In genomic region chr10:22656056-22656455, GRCh38 we compare ENCODE assay signal across 15 cellular contexts. TPM values are rescaled to one million over a fixed set of nuclear protein-coding genes. Genes with fewer than 3 reads are reported as not detected.
DNase-seq lines count a peak whose midpoint lies in the region; ATAC-seq, FAIRE-seq and TF ChIP-seq lines count a peak whose summit lies in the region.
"Had no signal": no experiment of that assay in that cellular context is flagged by ENCODE, and none has a peak within 500 bp of the region (broad histone marks: within the 10 kb centered on the region; RNA-seq: fewer than 3 reads in every experiment).

No MANE protein-coding gene starts in this region.

- H4K5ac ChIP-seq in H1 (ENCODE audit: insufficient read length, low read depth, low read length), result no peak overlapping the region

- H4K20me1 ChIP-seq in H1 (replicated peaks in 1 of 2; ENCODE audit: control insufficient read depth in 1 of 2, insufficient read depth in 2 of 2, low read length in 2 of 2), result peaks cover 0 to 4% of the 10 kb centered on the region in 2 experiments

- H3K27ac Mint-ChIP-seq in activated T-cell treated with anti-CD3 and anti-CD28 coated beads, Interleukin-2, amount 50 U/mL, for 24 hours, result peak overlapping the region; percentile 99
- peak overlapping the region; percentile 66 for H3K27ac Mint-ChIP-seq in stimulated activated memory B cell treated with anti-CD40 and anti-IgM and Interleukin-4, amounts not matched to agents 10 μg/mL and 1 μg/mL and 100 μg/mL, for 72 hours

- no peak overlapping the region; the same call in 1 of the 2 replicates for H4K8ac ChIP-seq in H1 (ENCODE audit: extremely low read depth, insufficient read depth, low read length)

- intact Hi-C loops in mucosa of descending colon (cut with DNase I, micrococcal nuclease), result no loop called here

- H3K23me2 ChIP-seq in H1 (ENCODE audit: low read depth, low read length), result no peaks in the 10 kb centered on the region

- CTCF ChIA-PET in H1 (lab: Charles Lee; ENCODE audit: partially characterized antibody), result interaction anchor here (1.3 to 2.3 kb wide), 4 partner anchors 13 to 662 kb away, joined by 4 to 6 read pairs (median 4); no protein-coding TSS in a partner anchor
- CTCF ChIA-PET in HEK293T (lab: Yijun Ruan, JAX), result no interaction called here

- H3K27ac ChIP-seq in VCaP (peak overlapping the region; percentile 82), H1 (ENCODE audit: low read depth, low read length) (no peak overlapping the region)
- H3K27ac ChIP-seq: brain microvascular endothelial cell, sigmoid colon had no signal

- no peak overlapping the region for H3K23ac ChIP-seq in H1 (ENCODE audit: insufficient read length)

- no peak overlapping the region for H3K4me2 ChIP-seq in H1 (ENCODE audit: insufficient read depth in 1 of 2, low read depth in 2 of 2, low read length in 2 of 2)

- H3K79me1 ChIP-seq in H1 (ENCODE audit: low read depth, low read length), result peaks cover 8% of the 10 kb centered on the region

- H3K27me3 ChIP-seq in H1 (replicated peaks in 1 of 4; ENCODE audit: control insufficient read depth in 3 of 4, extremely low read depth in 1 of 4, insufficient read depth in 3 of 4, low read length in 3 of 4), result no peaks in the 10 kb centered on the region
- H3K27me3 ChIP-seq: brain microvascular endothelial cell, sigmoid colon had no signal

- H3K4me3 ChIP-seq in H1 (ENCODE audit: extremely low read depth in 1 of 4, insufficient read depth in 2 of 4, low read depth in 3 of 4, low read length in 4 of 4) (no peak overlapping the region), mucosa of descending colon (no peak overlapping the region)
- H3K4me3 ChIP-seq: lung, sigmoid colon had no signal

- no peak overlapping the region for H3K14ac ChIP-seq in H1 (ENCODE audit: insufficient read length)

- H3K4me1 ChIP-seq in H1 (replicated peaks in 1 of 4; ENCODE audit: control insufficient read depth in 3 of 4, insufficient read depth in 4 of 4, low read length in 3 of 4) (peaks cover 2 to 20% (median 10%) of the 10 kb centered on the region in 4 experiments), mucosa of descending colon (ENCODE audit: low read depth) (no peaks in the 10 kb centered on the region)

- no peaks in the 10 kb centered on the region for H3K27me3 Mint-ChIP-seq in activated T-cell treated with anti-CD3 and anti-CD28 coated beads, Interleukin-2, amount 50 U/mL, for 24 hours
- no peaks in the 10 kb centered on the region for H3K27me3 Mint-ChIP-seq in stimulated activated memory B cell treated with anti-CD40 and anti-IgM and Interleukin-4, amounts not matched to agents 10 μg/mL and 1 μg/mL and 100 μg/mL, for 72 hours

- no peak for TF ChIP-seq CTCF in VCaP (conservative IDR thresholded peaks at IDR 0.05)
- no peak for TF ChIP-seq CTCF in H1 (IDR thresholded peaks at IDR 0.05; ENCODE audit: control extremely low read depth in 1 of 3, insufficient read depth in 1 of 3, low read depth in 1 of 3, low read length in 3 of 3)
- no peak for TF ChIP-seq CTCF in mucosa of descending colon (IDR thresholded peaks at IDR 0.05)

- H2BK12ac ChIP-seq in H1 (ENCODE audit: low read depth, low read length), result no peak overlapping the region

- ATAC-seq in stimulated activated memory B cell treated with anti-CD40 and anti-IgM and Interleukin-4, amounts not matched to agents 10 μg/mL and 1 μg/mL and 100 μg/mL, for 72 hours, result no peak
- no peak for ATAC-seq in mucosa of descending colon
- ATAC-seq: HCT116 had no signal

- peaks cover 38% of the 10 kb centered on the region for H3K36me3 Mint-ChIP-seq in activated T-cell treated with anti-CD3 and anti-CD28 coated beads, Interleukin-2, amount 50 U/mL, for 24 hours (ENCODE audit: low read depth)
- H3K36me3 Mint-ChIP-seq in stimulated activated memory B cell treated with anti-CD40 and anti-IgM and Interleukin-4, amounts not matched to agents 10 μg/mL and 1 μg/mL and 100 μg/mL, for 72 hours, result peaks cover 16% of the 10 kb centered on the region

- peaks cover 0 to 86% of the 10 kb centered on the region in 2 experiments; a peak in 2 of 4 replicates for H3K79me2 ChIP-seq in H1 (ENCODE audit: control insufficient read depth in 1 of 2, insufficient read depth in 2 of 2, low read length in 2 of 2)

- H2AK5ac ChIP-seq in H1 (ENCODE audit: low read depth, low read length), result peak overlapping the region; percentile 54; the same call in 1 of the 2 replicates

- no peak overlapping the region for H2BK5ac ChIP-seq in H1 (ENCODE audit: low read depth, low read length)

- H2AFZ ChIP-seq in H1 (ENCODE audit: low read length), result no peak overlapping the region

- H3K18ac ChIP-seq in H1 (ENCODE audit: extremely low read depth, low read length), result 0 out of 2 replicates have a peak overlapping the region, but pooled peaks have one; percentile 39

- TF ChIP-seq RAD21 in H1 (IDR thresholded peaks at IDR 0.05 in 1 of 2, conservative IDR thresholded peaks at IDR 0.05 in 1 of 2; ENCODE audit: low read depth in 2 of 2, low read length in 2 of 2), result no peak

- POLR2A ChIA-PET in H1 (lab: Charles Lee; ENCODE audit: partially characterized antibody) (no interaction called here), HEK293T (lab: Yijun Ruan, JAX) (no interaction called here)

- H3K4me3 Mint-ChIP-seq in activated T-cell treated with anti-CD3 and anti-CD28 coated beads, Interleukin-2, amount 50 U/mL, for 24 hours, result peak overlapping the region; percentile 63
- H3K4me3 Mint-ChIP-seq in stimulated activated memory B cell treated with anti-CD40 and anti-IgM and Interleukin-4, amounts not matched to agents 10 μg/mL and 1 μg/mL and 100 μg/mL, for 72 hours, result no peak overlapping the region

- H2BK15ac ChIP-seq in H1 (ENCODE audit: low read length), result no peak overlapping the region; the same call in 1 of the 2 replicates

- no peak for TF ChIP-seq EP300 in H1 (IDR thresholded peaks at IDR 0.05; ENCODE audit: borderline replicate concordance in 1 of 2, low read depth in 2 of 2, low read length in 2 of 2)

- peaks cover 98% of the 10 kb centered on the region for H3K4me1 Mint-ChIP-seq in activated T-cell treated with anti-CD3 and anti-CD28 coated beads, Interleukin-2, amount 50 U/mL, for 24 hours (ENCODE audit: low read depth)
- peaks cover 98% of the 10 kb centered on the region for H3K4me1 Mint-ChIP-seq in stimulated activated memory B cell treated with anti-CD40 and anti-IgM and Interleukin-4, amounts not matched to agents 10 μg/mL and 1 μg/mL and 100 μg/mL, for 72 hours

- H3K4ac ChIP-seq in H1 (replicated peaks; ENCODE audit: insufficient read length, low read depth, low read length), result no peak overlapping the region

- no peak overlapping the region for H2BK20ac ChIP-seq in H1 (ENCODE audit: low read length)

- FAIRE-seq in H1 (lab: Jason Lieb, UNC), result no peak

- DNase-seq in activated T-cell treated with anti-CD3 and anti-CD28 coated beads, Interleukin-2, amount 50 U/mL, for 24 hours, result no peak
- no peak for DNase-seq in activated T-cell treated with anti-CD3 and anti-CD28 coated beads for 4 hours
- DNase-seq in H1 (ENCODE audit: low read depth in 1 of 2, low spot score in 2 of 2), result no peak
- DNase-seq in HEK293T (ENCODE audit: extremely low spot score), result no peak
- no peak for DNase-seq in mucosa of descending colon
- DNase-seq in stimulated activated CD8-positive, alpha-beta memory T cell treated with anti-CD3 and anti-CD28 coated beads, Interleukin-4, amount 100 ng/mL, for 48 hours, result no peak
- DNase-seq: effector CD8-positive, alpha-beta T cell; KG1; NCI-H345; sigmoid colon had no signal

- H3K56ac ChIP-seq in H1 (replicated peaks; ENCODE audit: insufficient read length, low read depth, low read length), result no peak overlapping the region

- no peak overlapping the region for H4K91ac ChIP-seq in H1 (replicated peaks; ENCODE audit: insufficient read length, low read length)

- no peak for TF ChIP-seq POLR2A in H1 (IDR thresholded peaks at IDR 0.05; ENCODE audit: control extremely low read depth in 1 of 2, low read depth in 2 of 2, low read length in 2 of 2)

- H3K9ac ChIP-seq in H1 (replicated peaks in 1 of 4; ENCODE audit: extremely low read depth in 1 of 4, low read depth in 3 of 4, low read length in 3 of 4), result no peak overlapping the region

- H3K9me3 Mint-ChIP-seq in activated T-cell treated with anti-CD3 and anti-CD28 coated beads, Interleukin-2, amount 50 U/mL, for 24 hours, result no peaks in the 10 kb centered on the region
- H3K9me3 Mint-ChIP-seq in stimulated activated memory B cell treated with anti-CD40 and anti-IgM and Interleukin-4, amounts not matched to agents 10 μg/mL and 1 μg/mL and 100 μg/mL, for 72 hours, result no peaks in the 10 kb centered on the region

- no peaks in the 10 kb centered on the region for H3K9me3 ChIP-seq in H1 (ENCODE audit: insufficient read depth in 2 of 2, low read depth in 1 of 2, low read length in 1 of 2)
- no peaks in the 10 kb centered on the region for H3K9me3 ChIP-seq in mucosa of descending colon
- H3K9me3 ChIP-seq: sigmoid colon had no signal

- no peaks in the 10 kb centered on the region for H3K36me3 ChIP-seq in H1 (ENCODE audit: control insufficient read depth in 2 of 4, insufficient read depth in 4 of 4, low read length in 3 of 4)
- no peaks in the 10 kb centered on the region for H3K36me3 ChIP-seq in mucosa of descending colon (ENCODE audit: low read depth)
- H3K36me3 ChIP-seq: brain microvascular endothelial cell, sigmoid colon had no signal

- WGBS in H1 (ENCODE audit: extremely low coverage in 1 of 2, insufficient coverage in 1 of 2, insufficient read length in 1 of 2, insufficient replicate concordance in 2 of 2, low coverage in 1 of 2, low lambda C conversion rate in 2 of 2, missing lambda C conversion rate in 1 of 2), 2 experiments, result 94% methylated on average over 7 of the region's 7 CpGs; no CpG with 5 or more reads in 1 of the 2 experiments

- no peak overlapping the region for H2BK120ac ChIP-seq in H1 (replicated peaks; ENCODE audit: low read depth, low read length)

TF ChIP-seq in HEK293T, 16 proteins besides CTCF, POLR2A, EP300 and RAD21:
- TF ChIP-seq FOXA1 (IDR thresholded peaks at IDR 0.05) (no peak), SP1 (IDR thresholded peaks at IDR 0.05) (no peak), NFRKB (IDR thresholded peaks at IDR 0.05) (no peak), TARDBP (IDR thresholded peaks at IDR 0.05) (no peak)

RNA-seq across cellular contexts. Expression of gene PIP4K2A, which starts 58.3 kb away (rescaled TPM):
- 57.1 and 60.9 TPM in 2 replicates for total RNA-seq in H1 (2021; fragmentation: NEBNext Ultra II Directional; extraction: Animal tissue kit (Norgen Biotek cat#: 25700))
- 11.3 and 19.0 TPM in 2 replicates for polyA plus RNA-seq in H1 (2011; rRNA removed)
- 15.7 TPM for polyA plus RNA-seq in H1 (2011; cell fraction: cytosol; rRNA removed)
- polyA plus RNA-seq in H1 (2011; cell fraction: nucleus; rRNA removed), result 6.1 TPM
- 23.3 to 36.7 TPM (median 27.5 TPM) in 4 replicates for polyA plus RNA-seq in H1 (2012, experiment 1 of 2)
- 13.8 TPM for polyA plus RNA-seq in H1 (2012, experiment 2 of 2)
- 19.9 TPM for polyA plus RNA-seq in H1 (2013, experiment 1 of 2)
- polyA plus RNA-seq in H1 (2013, experiment 2 of 2), result 21.7 TPM
- 28.9 and 34.6 TPM in 2 replicates for polyA minus RNA-seq in H1 (2011; rRNA and poly(A)+ RNA removed)
- 22.9 TPM for polyA minus RNA-seq in H1 (2011; cell fraction: cytosol; rRNA and poly(A)+ RNA removed)
- 29.0 TPM for polyA minus RNA-seq in H1 (2011; cell fraction: nucleus; rRNA and poly(A)+ RNA removed)
- total RNA-seq in mucosa of descending colon, result 10 to 100 TPM; 17.2 to 29.4 (median 21.2) TPM
